In the genomic region with DNA sequence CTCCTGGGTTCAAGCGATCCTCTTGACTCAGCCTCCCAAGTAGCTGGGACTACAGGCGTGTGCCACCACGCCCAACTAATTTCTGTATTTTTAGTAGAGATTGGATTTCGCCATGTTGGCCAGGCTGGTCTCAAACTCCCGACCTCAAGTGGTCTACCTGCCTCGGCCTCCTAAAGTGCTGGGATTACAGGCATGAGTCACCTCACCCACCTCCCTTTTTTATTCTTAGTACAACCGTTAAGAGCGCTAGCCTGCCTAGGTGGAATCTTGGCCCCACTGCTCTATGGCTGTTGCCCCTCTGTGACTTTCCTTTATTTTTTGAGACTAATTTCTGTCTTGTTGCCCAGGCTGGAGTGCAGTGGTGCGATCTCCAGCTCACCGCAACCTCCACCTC, we compare ENCODE assay signal across 13 cellular contexts. TPM values are rescaled to one million over a fixed set of nuclear protein-coding genes. Genes with fewer than 3 reads are reported as not detected.
A peak's percentile ranks its signal among the peaks of the same experiment; 100 is the strongest.
DNase-seq lines count a peak whose midpoint lies in the region; ATAC-seq, FAIRE-seq and TF ChIP-seq lines count a peak whose summit lies in the region.
"Not testable (repeated sequence)": the region's sequence is repeated elsewhere in the genome, so short reads cannot be mapped to it uniquely, and the experiment has no call there.
"Had no signal": no experiment of that assay in that cellular context is flagged by ENCODE, and none has a peak within 500 bp of the region (broad histone marks: within the 10 kb centered on the region; RNA-seq: fewer than 3 reads in every experiment).

No MANE protein-coding gene starts in this region.

- H4K20me1 ChIP-seq in HepG2 (ENCODE audit: insufficient read depth, low read length): not testable (repeated sequence)

- H3K27ac ChIP-seq in cingulate gyrus (ENCODE audit: low read depth, low read length) (peak overlapping the region; percentile 19), HepG2 (ENCODE audit: extremely low read length, insufficient read depth, low read length) (peak overlapping the region; percentile 40)

- not testable (repeated sequence) for BruUV-seq in HepG2 (replicated peaks; lab: Mats Ljungman, UMichigan)

- H3K9me3 ChIP-seq in HepG2 (ENCODE audit: low read length): not testable (repeated sequence)

- H3K9me3 Mint-ChIP-seq in IgD-negative memory B cell; naive B cell; stimulated activated memory B cell treated with anti-CD40 and anti-IgM and Interleukin-4, amounts not matched to agents 10 μg/mL and 1 μg/mL and 100 μg/mL, for 72 hours: not testable (repeated sequence)

- not testable (repeated sequence) for H3K4me3 Mint-ChIP-seq in IgD-negative memory B cell; stimulated activated memory B cell treated with anti-CD40 and anti-IgM and Interleukin-4, amounts not matched to agents 10 μg/mL and 1 μg/mL and 100 μg/mL, for 72 hours
- H3K4me3 Mint-ChIP-seq in naive B cell: peak overlapping the region in 5 of 8 donors; percentile 12 to 88 (median 63)

- not testable (repeated sequence) for TF ChIP-seq CTCF in HepG2 (CRISPR knock-in tag; IDR thresholded peaks at IDR 0.05)

- H3K27me3 Mint-ChIP-seq in IgD-negative memory B cell; naive B cell; stimulated activated memory B cell treated with anti-CD40 and anti-IgM and Interleukin-4, amounts not matched to agents 10 μg/mL and 1 μg/mL and 100 μg/mL, for 72 hours: not testable (repeated sequence)

- DNase-seq in activated CD8-positive, alpha-beta memory T cell treated with anti-CD3 and anti-CD28 coated beads for 24 hours: peak; percentile 11
- not testable (repeated sequence) for DNase-seq in HepG2 (ENCODE audit: low spot score); naive B cell
- peak; percentile 20 for DNase-seq in posterior vena cava (ENCODE audit: low spot score)
- DNase-seq in ureter (ENCODE audit: low spot score): peak; percentile 18

- not testable (repeated sequence) for H3K36me3 ChIP-seq in HepG2 (replicated peaks in 1 of 2; ENCODE audit: control insufficient read depth in 1 of 2, insufficient read depth in 2 of 2, low read length in 2 of 2)

- H3K27me3 ChIP-seq in HepG2 (ENCODE audit: control insufficient read depth in 1 of 2, insufficient read depth in 2 of 2, low read length in 2 of 2): not testable (repeated sequence)

- TF ChIP-seq EP300 in HepG2 (IDR thresholded peaks at IDR 0.05; ENCODE audit: low read depth in 2 of 2, low read length in 2 of 2); HepG2 (CRISPR knock-in tag; IDR thresholded peaks at IDR 0.05; ENCODE audit: borderline replicate concordance): not testable (repeated sequence)

- TF ChIP-seq POLR2A in HepG2 (IDR thresholded peaks at IDR 0.05; ENCODE audit: insufficient read depth in 1 of 2, low read depth in 2 of 2, low read length in 2 of 2): not testable (repeated sequence)

- CTCF ChIA-PET in HepG2 (lab: Yijun Ruan, JAX; ENCODE audit: low intra/inter-chr PET ratio, low total read pairs): not testable (repeated sequence)

- peaks cover 42% of the 10 kb centered on the region for H3K79me2 ChIP-seq in HepG2 (ENCODE audit: insufficient read depth, low read length)

- peak overlapping the region; percentile 100 for H3K4me2 ChIP-seq in HepG2 (ENCODE audit: low read depth, low read length)

- intact Hi-C loops in HepG2 (cut with micrococcal nuclease; ENCODE audit: unreplicated experiment); posterior vena cava (cut with DNase I): not testable (repeated sequence)

- H3K4me1 ChIP-seq in HepG2 (ENCODE audit: insufficient read depth, low read length): peaks cover 46% of the 10 kb centered on the region

- H3K27ac Mint-ChIP-seq in IgD-negative memory B cell (peak overlapping the region in 2 of 3 donors; percentile 90 to 93), naive B cell (peak overlapping the region in 4 of 6 donors; percentile 20 to 90 (median 66))
- H3K27ac Mint-ChIP-seq in stimulated activated memory B cell treated with anti-CD40 and anti-IgM and Interleukin-4, amounts not matched to agents 10 μg/mL and 1 μg/mL and 100 μg/mL, for 72 hours: peak overlapping the region; percentile 13

- not testable (repeated sequence) for H3K36me3 Mint-ChIP-seq in IgD-negative memory B cell; naive B cell; stimulated activated memory B cell treated with anti-CD40 and anti-IgM and Interleukin-4, amounts not matched to agents 10 μg/mL and 1 μg/mL and 100 μg/mL, for 72 hours

- H3K9ac ChIP-seq in HepG2 (ENCODE audit: insufficient read depth, low read depth, low read length): not testable (repeated sequence)

- H3K4me1 Mint-ChIP-seq in IgD-negative memory B cell: peaks cover 13 to 21% (median 16%) of the 10 kb centered on the region in 3 donors
- H3K4me1 Mint-ChIP-seq in naive B cell: peaks cover 20 to 35% (median 31%) of the 10 kb centered on the region in 3 donors
- peaks cover 29% of the 10 kb centered on the region for H3K4me1 Mint-ChIP-seq in stimulated activated memory B cell treated with anti-CD40 and anti-IgM and Interleukin-4, amounts not matched to agents 10 μg/mL and 1 μg/mL and 100 μg/mL, for 72 hours

- peak overlapping the region in 1 of 3 experiments; percentile 95; a peak in 1 of 6 replicates for H3K4me3 ChIP-seq in HepG2 (replicated peaks in 1 of 3; ENCODE audit: insufficient read depth in 1 of 3, low read depth in 2 of 3, low read length in 3 of 3)

- not testable (repeated sequence) for H2AFZ ChIP-seq in HepG2 (ENCODE audit: low read length)

- in situ Hi-C loops in HepG2 (cut with HindIII; ENCODE audit: extremely low pct_ligation_motif_present, low pct_unique_long_range_greater_than_20kb): loop anchor here (25.0 kb wide), 1 partner anchor 751 kb away; no protein-coding TSS in a partner anchor

- not testable (repeated sequence) for FAIRE-seq in HepG2 (lab: Jason Lieb, UNC)

- WGBS in HepG2 (ENCODE audit: low lambda C conversion rate): 95% methylated on average over 9 of the region's 10 CpGs

- POLR2A ChIA-PET in HepG2 (lab: Yijun Ruan, JAX): not testable (repeated sequence)

- not testable (repeated sequence) for TF ChIP-seq RAD21 in HepG2 (CRISPR knock-in tag; IDR thresholded peaks at IDR 0.05)

- not testable (repeated sequence) for ATAC-seq in HepG2; naive B cell (ENCODE audit: low read depth in 2 of 2); stimulated activated memory B cell treated with anti-CD40 and anti-IgM and Interleukin-4, amounts not matched to agents 10 μg/mL and 1 μg/mL and 100 μg/mL, for 72 hours

RNA-seq across cellular contexts. Expression of gene CD2BP2, which starts 17.1 kb away (rescaled TPM):
- polyA plus RNA-seq in IgD-negative memory B cell: 42.7 TPM
- total RNA-seq in HepG2 (2016; rRNA removed; fragmentation: Illumina TruSeq; extraction: Trizol): 54.6 and 69.9 TPM in 2 replicates
- total RNA-seq in HepG2 (2016; cell fraction: cytosol; rRNA removed; fragmentation: Illumina TruSeq; extraction: Trizol; ENCODE audit: low read depth): 7.2 and 8.0 TPM in 2 replicates
- 57.2 and 72.6 TPM in 2 replicates for total RNA-seq in HepG2 (2016; cell fraction: insoluble cytoplasmic fraction; rRNA removed; fragmentation: Illumina TruSeq; extraction: Trizol)
- total RNA-seq in HepG2 (2016; cell fraction: membrane; rRNA removed; fragmentation: Illumina TruSeq; extraction: Trizol): 18.8 and 20.2 TPM in 2 replicates
- 24.2 and 28.9 TPM in 2 replicates for total RNA-seq in HepG2 (2016; cell fraction: nucleus; rRNA removed; fragmentation: Illumina TruSeq; extraction: Trizol)
- 24.9 and 27.3 TPM in 2 replicates for polyA plus RNA-seq in HepG2 (2011; rRNA removed)
- 26.5 and 26.7 TPM in 2 replicates for polyA plus RNA-seq in HepG2 (2011; cell fraction: cytosol; rRNA removed)
- polyA plus RNA-seq in HepG2 (2011; cell fraction: nucleus; rRNA removed): 52.6 and 55.8 TPM in 2 replicates
- 25.0 and 28.0 TPM in 2 replicates for polyA plus RNA-seq in HepG2 (2012)
- 8.5 and 10.2 TPM in 2 replicates for polyA plus RNA-seq in HepG2 (2016; cell fraction: cytosol; fragmentation: Illumina TruSeq; extraction: Trizol; ENCODE audit: low read depth)
- 76.1 and 78.5 TPM in 2 replicates for polyA plus RNA-seq in HepG2 (2016; cell fraction: insoluble cytoplasmic fraction; fragmentation: Illumina TruSeq; extraction: Trizol; ENCODE audit: low read depth)
- 16.5 and 17.6 TPM in 2 replicates for polyA plus RNA-seq in HepG2 (2016; cell fraction: membrane; fragmentation: Illumina TruSeq; extraction: Trizol; ENCODE audit: low read depth)
- 49.1 and 51.4 TPM in 2 replicates for polyA plus RNA-seq in HepG2 (2016; cell fraction: nucleus; fragmentation: Illumina TruSeq; extraction: Trizol; ENCODE audit: insufficient read depth, low read depth)
- polyA minus RNA-seq in HepG2 (2011; rRNA and poly(A)+ RNA removed; ENCODE audit: low replicate concordance): 21.5 and 32.4 TPM in 2 replicates
- 8.9 and 11.3 TPM in 2 replicates for polyA minus RNA-seq in HepG2 (2011; cell fraction: cytosol; rRNA and poly(A)+ RNA removed)
- polyA minus RNA-seq in HepG2 (2011; cell fraction: nucleus; rRNA and poly(A)+ RNA removed): 14.0 and 20.5 TPM in 2 replicates
- 10 to 100 TPM; 24.2 to 36.1 (median 29.7) TPM for polyA plus RNA-seq in naive B cell (ENCODE audit: low read depth in 6 of 6)
- total RNA-seq in posterior vena cava: 10 to 100 TPM; 47.9 to 54.2 TPM
- total RNA-seq in ureter: 69.0 TPM

RNA-seq across cellular contexts. Expression of gene TBC1D10B, which starts 32.3 kb away (rescaled TPM):
- polyA plus RNA-seq in IgD-negative memory B cell (11.3 TPM), HepG2 (2011; rRNA removed) (15.7 and 16.4 TPM in 2 replicates), naive B cell (ENCODE audit: low read depth in 6 of 6) (10 to 100 TPM in 3 of 6 donors, 1 to 10 TPM in 3; 6.2 to 16.9 (median 9.7) TPM)
- total RNA-seq in HepG2 (2016; rRNA removed; fragmentation: Illumina TruSeq; extraction: Trizol) (20.8 and 24.8 TPM in 2 replicates), posterior vena cava (10 to 100 TPM; 27.8 to 29.8 TPM), ureter (36.9 TPM)
- total RNA-seq in HepG2 (2016; cell fraction: cytosol; rRNA removed; fragmentation: Illumina TruSeq; extraction: Trizol; ENCODE audit: low read depth): 8.6 and 8.9 TPM in 2 replicates
- total RNA-seq in HepG2 (2016; cell fraction: insoluble cytoplasmic fraction; rRNA removed; fragmentation: Illumina TruSeq; extraction: Trizol): 16.6 and 24.3 TPM in 2 replicates
- total RNA-seq in HepG2 (2016; cell fraction: membrane; rRNA removed; fragmentation: Illumina TruSeq; extraction: Trizol): 26.7 and 28.1 TPM in 2 replicates
- total RNA-seq in HepG2 (2016; cell fraction: nucleus; rRNA removed; fragmentation: Illumina TruSeq; extraction: Trizol): 15.5 and 19.2 TPM in 2 replicates
- 18.9 and 22.7 TPM in 2 replicates for polyA plus RNA-seq in HepG2 (2011; cell fraction: cytosol; rRNA removed)
- 33.2 and 34.9 TPM in 2 replicates for polyA plus RNA-seq in HepG2 (2011; cell fraction: nucleus; rRNA removed)
- 25.6 and 28.2 TPM in 2 replicates for polyA plus RNA-seq in HepG2 (2012)
- 8.5 and 9.1 TPM in 2 replicates for polyA plus RNA-seq in HepG2 (2016; cell fraction: cytosol; fragmentation: Illumina TruSeq; extraction: Trizol; ENCODE audit: low read depth)
- polyA plus RNA-seq in HepG2 (2016; cell fraction: insoluble cytoplasmic fraction; fragmentation: Illumina TruSeq; extraction: Trizol; ENCODE audit: low read depth): 22.6 and 31.2 TPM in 2 replicates
- 21.4 and 25.0 TPM in 2 replicates for polyA plus RNA-seq in HepG2 (2016; cell fraction: membrane; fragmentation: Illumina TruSeq; extraction: Trizol; ENCODE audit: low read depth)
- polyA plus RNA-seq in HepG2 (2016; cell fraction: nucleus; fragmentation: Illumina TruSeq; extraction: Trizol; ENCODE audit: insufficient read depth, low read depth): 36.3 and 37.8 TPM in 2 replicates
- 31.9 and 51.8 TPM in 2 replicates for polyA minus RNA-seq in HepG2 (2011; rRNA and poly(A)+ RNA removed; ENCODE audit: low replicate concordance)
- polyA minus RNA-seq in HepG2 (2011; cell fraction: cytosol; rRNA and poly(A)+ RNA removed): 20.0 and 23.4 TPM in 2 replicates
- 15.0 and 15.1 TPM in 2 replicates for polyA minus RNA-seq in HepG2 (2011; cell fraction: nucleus; rRNA and poly(A)+ RNA removed)

RNA-seq across cellular contexts. Expression of gene MYL11, which starts 36.6 kb away (rescaled TPM):
- 1.7 TPM for polyA plus RNA-seq in IgD-negative memory B cell
- not detected in 2 replicates for total RNA-seq in HepG2 (2016; rRNA removed; fragmentation: Illumina TruSeq; extraction: Trizol)
- not detected in 2 replicates for total RNA-seq in HepG2 (2016; cell fraction: cytosol; rRNA removed; fragmentation: Illumina TruSeq; extraction: Trizol; ENCODE audit: low read depth)
- total RNA-seq in HepG2 (2016; cell fraction: insoluble cytoplasmic fraction; rRNA removed; fragmentation: Illumina TruSeq; extraction: Trizol): not detected in 2 replicates
- 0.62 TPM in 1 of 2 replicates, not detected in the other for total RNA-seq in HepG2 (2016; cell fraction: membrane; rRNA removed; fragmentation: Illumina TruSeq; extraction: Trizol)
- not detected in 2 replicates for total RNA-seq in HepG2 (2016; cell fraction: nucleus; rRNA removed; fragmentation: Illumina TruSeq; extraction: Trizol)
- polyA plus RNA-seq in HepG2 (2011; rRNA removed): not detected in 2 replicates
- polyA plus RNA-seq in HepG2 (2011; cell fraction: cytosol; rRNA removed): not detected in 2 replicates
- not detected in 2 replicates for polyA plus RNA-seq in HepG2 (2011; cell fraction: nucleus; rRNA removed)
- polyA plus RNA-seq in HepG2 (2012): not detected in 2 replicates
- 0.72 and 1.3 TPM in 2 replicates for polyA plus RNA-seq in HepG2 (2016; cell fraction: cytosol; fragmentation: Illumina TruSeq; extraction: Trizol; ENCODE audit: low read depth)
- not detected in 2 replicates for polyA plus RNA-seq in HepG2 (2016; cell fraction: insoluble cytoplasmic fraction; fragmentation: Illumina TruSeq; extraction: Trizol; ENCODE audit: low read depth)
- polyA plus RNA-seq in HepG2 (2016; cell fraction: membrane; fragmentation: Illumina TruSeq; extraction: Trizol; ENCODE audit: low read depth): 0.87 TPM in 1 of 2 replicates, not detected in the other
- not detected in 2 replicates for polyA plus RNA-seq in HepG2 (2016; cell fraction: nucleus; fragmentation: Illumina TruSeq; extraction: Trizol; ENCODE audit: insufficient read depth, low read depth)
- not detected in 2 replicates for polyA minus RNA-seq in HepG2 (2011; rRNA and poly(A)+ RNA removed; ENCODE audit: low replicate concordance)
- not detected in 2 replicates for polyA minus RNA-seq in HepG2 (2011; cell fraction: cytosol; rRNA and poly(A)+ RNA removed)
- not detected in 2 replicates for polyA minus RNA-seq in HepG2 (2011; cell fraction: nucleus; rRNA and poly(A)+ RNA removed)
- not detected for polyA plus RNA-seq in naive B cell (ENCODE audit: low read depth in 6 of 6)
- not detected for total RNA-seq in posterior vena cava
- 2.9 TPM for total RNA-seq in ureter
- total RNA-seq: A172, A673, GM12878, GM23248, H7 had no signal

RNA-seq across cellular contexts. Expression of gene SEPTIN1, which starts 44.4 kb away (rescaled TPM):
- polyA plus RNA-seq in IgD-negative memory B cell (161 TPM), HepG2 (2011; rRNA removed) (0.67 and 0.94 TPM in 2 replicates), naive B cell (ENCODE audit: low read depth in 6 of 6) (100 to 1,000 TPM; 102 to 145 (median 112) TPM)
- total RNA-seq in HepG2 (2016; rRNA removed; fragmentation: Illumina TruSeq; extraction: Trizol) (0.18 and 0.27 TPM in 2 replicates), posterior vena cava (1 to 10 TPM; 1.6 to 3.0 TPM), ureter (8.2 TPM)
- 0.18 and 0.51 TPM in 2 replicates for total RNA-seq in HepG2 (2016; cell fraction: cytosol; rRNA removed; fragmentation: Illumina TruSeq; extraction: Trizol; ENCODE audit: low read depth)
- 0.17 and 0.18 TPM in 2 replicates for total RNA-seq in HepG2 (2016; cell fraction: insoluble cytoplasmic fraction; rRNA removed; fragmentation: Illumina TruSeq; extraction: Trizol)
- total RNA-seq in HepG2 (2016; cell fraction: membrane; rRNA removed; fragmentation: Illumina TruSeq; extraction: Trizol): 0.28 and 0.68 TPM in 2 replicates
- total RNA-seq in HepG2 (2016; cell fraction: nucleus; rRNA removed; fragmentation: Illumina TruSeq; extraction: Trizol): not detected in 2 replicates
- 0.56 and 0.76 TPM in 2 replicates for polyA plus RNA-seq in HepG2 (2011; cell fraction: cytosol; rRNA removed)
- polyA plus RNA-seq in HepG2 (2011; cell fraction: nucleus; rRNA removed): 1.0 and 1.3 TPM in 2 replicates
- 1.1 and 1.7 TPM in 2 replicates for polyA plus RNA-seq in HepG2 (2012)
- 4.2 and 4.6 TPM in 2 replicates for polyA plus RNA-seq in HepG2 (2016; cell fraction: cytosol; fragmentation: Illumina TruSeq; extraction: Trizol; ENCODE audit: low read depth)
- 0.76 and 0.85 TPM in 2 replicates for polyA plus RNA-seq in HepG2 (2016; cell fraction: insoluble cytoplasmic fraction; fragmentation: Illumina TruSeq; extraction: Trizol; ENCODE audit: low read depth)
- 3.3 and 3.8 TPM in 2 replicates for polyA plus RNA-seq in HepG2 (2016; cell fraction: membrane; fragmentation: Illumina TruSeq; extraction: Trizol; ENCODE audit: low read depth)
- polyA plus RNA-seq in HepG2 (2016; cell fraction: nucleus; fragmentation: Illumina TruSeq; extraction: Trizol; ENCODE audit: insufficient read depth, low read depth): 0.65 and 1.1 TPM in 2 replicates
- polyA minus RNA-seq in HepG2 (2011; rRNA and poly(A)+ RNA removed; ENCODE audit: low replicate concordance): 0.24 TPM in 1 of 2 replicates, not detected in the other
- not detected in 2 replicates for polyA minus RNA-seq in HepG2 (2011; cell fraction: cytosol; rRNA and poly(A)+ RNA removed)
- 0.13 TPM in 1 of 2 replicates, not detected in the other for polyA minus RNA-seq in HepG2 (2011; cell fraction: nucleus; rRNA and poly(A)+ RNA removed)
- total RNA-seq: A172, GM23248 had no signal

RNA-seq across cellular contexts. Expression of gene ZNF48, which starts 57.3 kb away (rescaled TPM):
- polyA plus RNA-seq in IgD-negative memory B cell (9.7 TPM), HepG2 (2011; rRNA removed) (9.9 and 11.7 TPM in 2 replicates), naive B cell (ENCODE audit: low read depth in 6 of 6) (1 to 10 TPM; 3.4 to 9.9 (median 7.0) TPM)
- total RNA-seq in HepG2 (2016; rRNA removed; fragmentation: Illumina TruSeq; extraction: Trizol) (10.9 and 12.3 TPM in 2 replicates), posterior vena cava (1 to 10 TPM; 6.2 to 6.5 TPM), ureter (8.1 TPM)
- 2.3 and 2.9 TPM in 2 replicates for total RNA-seq in HepG2 (2016; cell fraction: cytosol; rRNA removed; fragmentation: Illumina TruSeq; extraction: Trizol; ENCODE audit: low read depth)
- 10.9 and 12.6 TPM in 2 replicates for total RNA-seq in HepG2 (2016; cell fraction: insoluble cytoplasmic fraction; rRNA removed; fragmentation: Illumina TruSeq; extraction: Trizol)
- total RNA-seq in HepG2 (2016; cell fraction: membrane; rRNA removed; fragmentation: Illumina TruSeq; extraction: Trizol): 8.8 and 8.9 TPM in 2 replicates
- 5.4 and 7.9 TPM in 2 replicates for total RNA-seq in HepG2 (2016; cell fraction: nucleus; rRNA removed; fragmentation: Illumina TruSeq; extraction: Trizol)
- 7.8 and 10.1 TPM in 2 replicates for polyA plus RNA-seq in HepG2 (2011; cell fraction: cytosol; rRNA removed)
- polyA plus RNA-seq in HepG2 (2011; cell fraction: nucleus; rRNA removed): 9.4 and 11.4 TPM in 2 replicates
- 7.7 and 10.5 TPM in 2 replicates for polyA plus RNA-seq in HepG2 (2012)
- polyA plus RNA-seq in HepG2 (2016; cell fraction: cytosol; fragmentation: Illumina TruSeq; extraction: Trizol; ENCODE audit: low read depth): 2.1 and 2.6 TPM in 2 replicates
- 11.0 and 11.9 TPM in 2 replicates for polyA plus RNA-seq in HepG2 (2016; cell fraction: insoluble cytoplasmic fraction; fragmentation: Illumina TruSeq; extraction: Trizol; ENCODE audit: low read depth)
- 5.4 and 6.0 TPM in 2 replicates for polyA plus RNA-seq in HepG2 (2016; cell fraction: membrane; fragmentation: Illumina TruSeq; extraction: Trizol; ENCODE audit: low read depth)
- 11.3 and 12.2 TPM in 2 replicates for polyA plus RNA-seq in HepG2 (2016; cell fraction: nucleus; fragmentation: Illumina TruSeq; extraction: Trizol; ENCODE audit: insufficient read depth, low read depth)
- polyA minus RNA-seq in HepG2 (2011; rRNA and poly(A)+ RNA removed; ENCODE audit: low replicate concordance): 7.6 and 12.0 TPM in 2 replicates
- polyA minus RNA-seq in HepG2 (2011; cell fraction: cytosol; rRNA and poly(A)+ RNA removed): 4.8 and 5.3 TPM in 2 replicates
- polyA minus RNA-seq in HepG2 (2011; cell fraction: nucleus; rRNA and poly(A)+ RNA removed): 4.1 and 5.0 TPM in 2 replicates

Comparison
In these comparisons a context has a peak if more than half of its experiments do, and no peak if none do; other contexts are left out.
1. H3K27ac Mint-ChIP-seq: peak in every context shown above with its lines; median percentile 92 in IgD-negative memory B cell; 66 in naive B cell; 13 in stimulated activated memory B cell treated with anti-CD40 and anti-IgM and Interleukin-4, amounts not matched to agents 10 μg/mL and 1 μg/mL and 100 μg/mL, for 72 hours.